23 cellular contexts compared by ENCODE assay signal in genomic region chr19:29409121-29409862, GRCh38.
"Had no signal": no experiment of that assay in that cellular context is flagged by ENCODE, and none has a peak within 500 bp of the region (broad histone marks: within the 10 kb centered on the region; RNA-seq: fewer than 3 reads in every experiment).

No MANE protein-coding gene starts in this region.

- H3K27me3 ChIP-seq: esophagus squamous epithelium had no signal

- H3K36me3 Mint-ChIP-seq: mesothelial cell of epicardium had no signal

- DNase-seq: cortex of kidney; effector CD8-positive, alpha-beta T cell; effector memory CD8-positive, alpha-beta T cell; endodermal cell; erythroblast; esophagus squamous epithelium; foreskin fibroblast; foreskin melanocyte; gastrocnemius medialis; glutamatergic neuron; head of caudate nucleus; heart right ventricle; hippocampal formation; left cardiac atrium; left ventricle myocardium superior; lower lobe of right lung; mesenchymal stem cell had no signal

- H3K4me3 ChIP-seq: esophagus squamous epithelium, gastrocnemius medialis, heart right ventricle, left lung, lower lobe of right lung, mucosa of descending colon had no signal

- H3K4me1 Mint-ChIP-seq: endodermal cell had no signal

- ATAC-seq: effector memory CD8-positive, alpha-beta T cell; esophagus mucosa; gastrocnemius medialis; heart right ventricle; left cardiac atrium; left lung; left ventricle myocardium superior; lower lobe of right lung; mucosa of descending colon had no signal

- H3K4me1 ChIP-seq: gastrocnemius medialis, left lung had no signal

- H3K4me3 Mint-ChIP-seq: dendritic cell treated with granulocyte-macrophage colony-stimulating factor and Interleukin-4, amounts not matched to agents 40 ng/mL and 50 ng/mL, for 4 days; effector memory CD8-positive, alpha-beta T cell; endodermal cell; mesothelial cell of epicardium had no signal

- H3K9me3 Mint-ChIP-seq: dendritic cell treated with granulocyte-macrophage colony-stimulating factor and Interleukin-4, amounts not matched to agents 40 ng/mL and 50 ng/mL, for 4 days; effector memory CD8-positive, alpha-beta T cell; endodermal cell; mesothelial cell of epicardium had no signal

- H3K27ac ChIP-seq: epithelial cell of prostate, esophagus squamous epithelium, gastrocnemius medialis, heart right ventricle, left lung, lower lobe of right lung had no signal

- H3K36me3 ChIP-seq: esophagus squamous epithelium, gastrocnemius medialis, heart right ventricle, left lung, lower lobe of right lung had no signal

- H3K27ac Mint-ChIP-seq: dendritic cell treated with granulocyte-macrophage colony-stimulating factor and Interleukin-4, amounts not matched to agents 40 ng/mL and 50 ng/mL, for 4 days; effector memory CD8-positive, alpha-beta T cell; endodermal cell; mesothelial cell of epicardium had no signal

- H3K9me3 ChIP-seq: esophagus squamous epithelium, gastrocnemius medialis, heart right ventricle, left lung, lower lobe of right lung, mucosa of descending colon had no signal
